In the genomic region with DNA sequence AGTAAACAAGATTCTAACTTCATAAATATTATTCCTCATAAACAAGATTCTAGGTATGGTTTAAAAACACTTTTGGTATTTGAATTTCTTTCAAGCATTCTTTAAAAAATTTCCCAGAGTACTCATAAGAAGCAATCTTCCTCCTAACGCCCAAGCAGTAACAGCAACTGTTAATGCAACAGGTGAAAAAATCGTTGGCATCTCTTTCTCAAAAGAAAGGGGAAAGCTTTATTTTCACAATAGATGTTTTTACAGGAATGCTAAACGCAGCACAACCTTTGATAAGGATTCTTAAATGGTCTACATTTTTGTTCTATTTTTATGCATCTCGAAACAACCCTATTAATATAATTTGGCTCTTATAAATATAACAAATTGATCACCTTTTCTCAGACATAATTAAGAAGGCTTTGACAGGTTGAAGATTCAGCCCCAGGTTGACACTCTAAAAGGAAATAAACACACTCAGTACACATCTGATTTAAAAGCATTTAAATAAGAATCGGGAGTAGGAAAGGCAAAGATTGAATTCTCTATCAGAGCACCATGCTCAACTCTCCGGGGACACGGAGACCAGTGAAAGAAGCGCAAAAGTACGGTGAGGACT, we compare ENCODE assay signal across 8 cellular contexts. TPM values are rescaled to one million over a fixed set of nuclear protein-coding genes. Genes with fewer than 3 reads are reported as not detected.
DNase-seq lines count a peak whose midpoint lies in the region; ATAC-seq, FAIRE-seq and TF ChIP-seq lines count a peak whose summit lies in the region.

No MANE protein-coding gene starts in this region.

- TSS peak; percentile 58 for BruUV-seq in MCF 10A (replicated peaks; lab: Mats Ljungman, UMichigan)

- no peak overlapping the region for H2BK15ac ChIP-seq in mesendoderm (replicated peaks; ENCODE audit: low read depth)

- H3K79me2 ChIP-seq in mesendoderm (ENCODE audit: control insufficient read depth, insufficient read depth, low read length) = peaks cover 1% of the 10 kb centered on the region

- H3K23ac ChIP-seq in mesendoderm (ENCODE audit: low read length) = no peak overlapping the region

- ATAC-seq in A549 (no peak), HG03159 (IDR thresholded peaks at IDR 0.05; ENCODE audit: unreplicated experiment) (no peak)

- H3K4me3 Mint-ChIP-seq in MCF 10A (ENCODE audit: unreplicated experiment) = no peak overlapping the region
- H3K4me3 Mint-ChIP-seq in T-helper 2 cell treated with Interferon-gamma antibody and Interleukin-4, amounts not matched to agents 5 μg/mL and 100 μg/mL, for 36 hours = no peak overlapping the region

- H3K18ac ChIP-seq in mesendoderm (ENCODE audit: low read length) = peak overlapping the region; percentile 10

- no peak for TF ChIP-seq RAD21 in A549 (conservative IDR thresholded peaks at IDR 0.05 in 1 of 2, IDR thresholded peaks at IDR 0.05 in 1 of 2)

- peaks cover 12% of the 10 kb centered on the region; the same call in 2 of the 3 replicates for H3K4me1 ChIP-seq in A549
- peaks cover 11% of the 10 kb centered on the region; the same call in 1 of the 2 replicates for H3K4me1 ChIP-seq in HUES48 (ENCODE audit: control insufficient read depth, insufficient read depth, low read length)
- no peaks in the 10 kb centered on the region for H3K4me1 ChIP-seq in mesendoderm (ENCODE audit: control insufficient read depth, low read depth, low read length)

- peak overlapping the region; percentile 96 for H3K56ac ChIP-seq in mesendoderm (ENCODE audit: low read length)

- CTCF ChIA-PET in A549 (lab: Yijun Ruan, JAX) (interaction anchor here (1.2 kb wide), 1 partner anchor 729 kb away, joined by 4 read pairs; no protein-coding TSS in a partner anchor), MCF 10A (lab: Yijun Ruan, JAX) (no interaction called here)

- no peak overlapping the region for H2BK120ac ChIP-seq in mesendoderm (ENCODE audit: low read depth, low read length)

- no peaks in the 10 kb centered on the region for H3K79me1 ChIP-seq in mesendoderm (ENCODE audit: low read length)

- no peak for TF ChIP-seq POLR2A in A549 (IDR thresholded peaks at IDR 0.05; ENCODE audit: low read length)

- no peaks in the 10 kb centered on the region for H3K9me3 ChIP-seq in A549
- no peaks in the 10 kb centered on the region for H3K9me3 ChIP-seq in HUES48 (ENCODE audit: control insufficient read depth, insufficient read depth, low read length)

- H3K4me3 ChIP-seq in A549 (peak overlapping the region; percentile 67), HUES48 (ENCODE audit: low read depth, low read length) (peak overlapping the region; percentile 85), mesendoderm (ENCODE audit: low read length) (peak overlapping the region; percentile 80)

- no peak overlapping the region for H4K8ac ChIP-seq in mesendoderm (ENCODE audit: low read depth, low read length)

- no peaks in the 10 kb centered on the region for H3K27me3 Mint-ChIP-seq in MCF 10A (ENCODE audit: insufficient read depth, unreplicated experiment)
- H3K27me3 Mint-ChIP-seq in T-helper 2 cell treated with Interferon-gamma antibody and Interleukin-4, amounts not matched to agents 5 μg/mL and 100 μg/mL, for 36 hours (ENCODE audit: low read depth) = no peaks in the 10 kb centered on the region

- FAIRE-seq in A549 (lab: Jason Lieb, UNC) = no peak

- H2AK5ac ChIP-seq in mesendoderm (ENCODE audit: low read length) = no peak overlapping the region

- H3K4me2 ChIP-seq in A549 = peak overlapping the region; percentile 74
- peak overlapping the region; percentile 41 for H3K4me2 ChIP-seq in mesendoderm (ENCODE audit: low read length)

- H3K4ac ChIP-seq in mesendoderm (ENCODE audit: low read depth, low read length) = no peak overlapping the region

- under 1% methylated on average over 9 of the region's 9 CpGs for WGBS in A549 (ENCODE audit: missing lambda C conversion rate)
- no CpG with 5 or more reads among the region's 9 CpGs for WGBS in mesendoderm (ENCODE audit: extremely low coverage, insufficient coverage, low lambda C conversion rate)

- no peaks in the 10 kb centered on the region for H3K9me3 Mint-ChIP-seq in MCF 10A (ENCODE audit: unreplicated experiment)
- no peaks in the 10 kb centered on the region for H3K9me3 Mint-ChIP-seq in T-helper 2 cell treated with Interferon-gamma antibody and Interleukin-4, amounts not matched to agents 5 μg/mL and 100 μg/mL, for 36 hours

- no peak overlapping the region for H3K27ac Mint-ChIP-seq in MCF 10A (ENCODE audit: low read depth, unreplicated experiment)
- H3K27ac Mint-ChIP-seq in T-helper 2 cell treated with Interferon-gamma antibody and Interleukin-4, amounts not matched to agents 5 μg/mL and 100 μg/mL, for 36 hours = no peak overlapping the region

- no peak overlapping the region for H2BK5ac ChIP-seq in mesendoderm (ENCODE audit: low read length)

- H3K27ac ChIP-seq in A549 = peak overlapping the region; percentile 93 to 95
- H3K27ac ChIP-seq in HUES48 (ENCODE audit: low read depth, low read length) = peak overlapping the region; percentile 90
- H3K27ac ChIP-seq in mesendoderm (ENCODE audit: low read depth, low read length) = peak overlapping the region; percentile 39

- POLR2A ChIA-PET in A549 (lab: Yijun Ruan, JAX) = no interaction called here
- POLR2A ChIA-PET in MCF 10A (lab: Yijun Ruan, JAX) = interaction anchor here (0.7 to 4.7 kb wide), 5 partner anchors 12 to 792 kb away, joined by 3 to 71 read pairs (median 6); a partner anchor contains a TSS

- DNase-seq in A549 (ENCODE audit: low read depth in 1 of 2, low spot score in 1 of 2) (no peak), MCF 10A (ENCODE audit: unreplicated experiment) (no peak), mesendoderm (no peak), AG08396 (ENCODE audit: low spot score) (no peak), foreskin melanocyte (no peak)
- DNase-seq in T-helper 2 cell treated with Interferon-gamma antibody and Interleukin-4, amounts not matched to agents 5 μg/mL and 100 μg/mL, for 36 hours (ENCODE audit: low spot score) = no peak

- H3K27me3 ChIP-seq in HUES48 (ENCODE audit: control insufficient read depth, insufficient read depth, low read length) (no peaks in the 10 kb centered on the region), mesendoderm (ENCODE audit: insufficient read depth, low read length, poor library complexity) (no peaks in the 10 kb centered on the region)

- H3K36me3 ChIP-seq in HUES48 (ENCODE audit: control insufficient read depth, insufficient read depth, low read length) (peaks cover 3% of the 10 kb centered on the region; the same call in 1 of the 2 replicates), mesendoderm (ENCODE audit: control insufficient read depth, insufficient read depth, low read length) (no peaks in the 10 kb centered on the region)

- peaks cover 7% of the 10 kb centered on the region for H3K4me1 Mint-ChIP-seq in MCF 10A (ENCODE audit: insufficient read depth, unreplicated experiment)
- H3K4me1 Mint-ChIP-seq in T-helper 2 cell treated with Interferon-gamma antibody and Interleukin-4, amounts not matched to agents 5 μg/mL and 100 μg/mL, for 36 hours (ENCODE audit: low read depth) = peaks cover 17% of the 10 kb centered on the region

- H3K9ac ChIP-seq in HUES48 (ENCODE audit: low read depth, low read length) (peak overlapping the region; percentile 68), mesendoderm (ENCODE audit: low read length) (peak overlapping the region; percentile 80)

- intact Hi-C loops in MCF 10A (cut with micrococcal nuclease) = loop anchor here (5.0 kb wide), 1 partner anchor 45 kb away; no protein-coding TSS in a partner anchor

- H3K36me3 Mint-ChIP-seq in MCF 10A (ENCODE audit: insufficient read depth, unreplicated experiment) = no peaks in the 10 kb centered on the region
- H3K36me3 Mint-ChIP-seq in T-helper 2 cell treated with Interferon-gamma antibody and Interleukin-4, amounts not matched to agents 5 μg/mL and 100 μg/mL, for 36 hours (ENCODE audit: low read depth) = peaks cover 20% of the 10 kb centered on the region

- no peak for TF ChIP-seq CTCF in A549 (IDR thresholded peaks at IDR 0.05)
- TF ChIP-seq CTCF in MCF 10A (IDR thresholded peaks at IDR 0.05; ENCODE audit: unreplicated experiment) = no peak

- no peak overlapping the region for H4K5ac ChIP-seq in mesendoderm (ENCODE audit: low read length)

- no peak for TF ChIP-seq EP300 in A549 (IDR thresholded peaks at IDR 0.05)

TF ChIP-seq in A549, 52 proteins besides CTCF, POLR2A, EP300 and RAD21:
- TF ChIP-seq RFX5 (IDR thresholded peaks at IDR 0.05) (no peak), KDM1A (IDR thresholded peaks at IDR 0.05; ENCODE audit: low read depth) (no peak), NPAS2 (CRISPR knock-in tag; IDR thresholded peaks at IDR 0.05; ENCODE audit: borderline replicate concordance) (no peak), HEYL (CRISPR knock-in tag; IDR thresholded peaks at IDR 0.05) (no peak), SMC3 (IDR thresholded peaks at IDR 0.05) (no peak), ZFP36 (IDR thresholded peaks at IDR 0.05; ENCODE audit: borderline replicate concordance, partially characterized antibody) (no peak), KDM5A (IDR thresholded peaks at IDR 0.05) (no peak), RNF2 (IDR thresholded peaks at IDR 0.05; ENCODE audit: borderline replicate concordance, low read depth) (no peak), EHMT2 (IDR thresholded peaks at IDR 0.05; ENCODE audit: low read depth) (no peak), HOXA7 (CRISPR knock-in tag; IDR thresholded peaks at IDR 0.05) (no peak), EHF (CRISPR knock-in tag; IDR thresholded peaks at IDR 0.05) (no peak)
- TF ChIP-seq, protein P1, sequence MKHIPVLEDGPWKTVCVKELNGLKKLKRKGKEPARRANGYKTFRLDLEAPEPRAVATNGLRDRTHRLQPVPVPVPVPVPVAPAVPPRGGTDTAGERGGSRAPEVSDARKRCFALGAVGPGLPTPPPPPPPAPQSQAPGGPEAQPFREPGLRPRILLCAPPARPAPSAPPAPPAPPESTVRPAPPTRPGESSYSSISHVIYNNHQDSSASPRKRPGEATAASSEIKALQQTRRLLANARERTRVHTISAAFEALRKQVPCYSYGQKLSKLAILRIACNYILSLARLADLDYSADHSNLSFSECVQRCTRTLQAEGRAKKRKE (CRISPR knock-in tag; IDR thresholded peaks at IDR 0.05; ENCODE audit: low read depth) = no peak

RNA-seq across cellular contexts. Expression of a gene that starts 0.6 kb away (rescaled TPM):
- polyA plus RNA-seq in A549 (2011; rRNA removed) (38.3 and 50.8 TPM in 2 replicates), A549 (2017; fragmentation: RNase III; extraction: RNeasy Plus Mini Kit Qiagen cat#74134 plus additional on column Dnase treatment) (22.3 to 24.8 TPM (median 24.7 TPM) in 3 replicates)
- 5.7 and 6.3 TPM in 2 replicates for polyA plus RNA-seq in A549 (2012; cell fraction: cytosol; rRNA removed)
- 8.3 and 11.2 TPM in 2 replicates for polyA plus RNA-seq in A549 (2012; cell fraction: nucleus; rRNA removed)
- 16.6 and 18.0 TPM in 2 replicates for polyA minus RNA-seq in A549 (2011; rRNA and poly(A)+ RNA removed)
- total RNA-seq in MCF 10A (2022) = 23.5 and 26.5 TPM in 2 replicates
- 14.9 TPM for polyA plus RNA-seq in mesendoderm (2013, experiment 1 of 2)
- 13.0 TPM for polyA plus RNA-seq in mesendoderm (2013, experiment 2 of 2)

Comparison
In these comparisons a context has a peak if more than half of its experiments do, and no peak if none do; other contexts are left out.
1. H3K27ac ChIP-seq: peak in every context shown above with its lines; median percentile 94 in A549; 90 in HUES48; 39 in mesendoderm.